8 cellular contexts compared by ENCODE assay signal in genomic region chr17:50903604-50904521, GRCh38. TPM values are rescaled to one million over a fixed set of nuclear protein-coding genes. Genes with fewer than 3 reads are reported as not detected.
DNase-seq lines count a peak whose midpoint lies in the region; ATAC-seq, FAIRE-seq and TF ChIP-seq lines count a peak whose summit lies in the region.

No MANE protein-coding gene starts in this region.

- CTCF ChIA-PET in CD8-positive, alpha-beta T cell (lab: Charles Lee), result interaction anchor here (1.2 to 2.1 kb wide), 3 partner anchors 18 to 52 kb away, joined by 3 to 8 read pairs (median 5); partner anchors contain the start of gene TOB1
- CTCF ChIA-PET in K562 (lab: Yijun Ruan, JAX; ENCODE audit: low intra/inter-chr PET ratio), result no interaction called here

- TF ChIP-seq EP300 in K562 (IDR thresholded peaks at IDR 0.05; ENCODE audit: low read length), result no peak

- peak overlapping the region; percentile 79 for H2AFZ ChIP-seq in K562 (ENCODE audit: low read depth, low read length)

- H3K27me3 Mint-ChIP-seq in CD8-positive, alpha-beta T cell (ENCODE audit: low read depth), result no peaks in the 10 kb centered on the region
- no peaks in the 10 kb centered on the region for H3K27me3 Mint-ChIP-seq in mesothelial cell of epicardium (ENCODE audit: low read depth)

- H3K9me3 Mint-ChIP-seq in CD8-positive, alpha-beta T cell, result no peaks in the 10 kb centered on the region
- no peaks in the 10 kb centered on the region for H3K9me3 Mint-ChIP-seq in mesothelial cell of epicardium

- no peaks in the 10 kb centered on the region for H3K9me3 ChIP-seq in CD8-positive, alpha-beta T cell (ENCODE audit: low read length)
- H3K9me3 ChIP-seq in K562 (replicated peaks; ENCODE audit: control insufficient read depth, insufficient read depth, low read depth, low read length), result no peaks in the 10 kb centered on the region

- no peaks in the 10 kb centered on the region for H3K9me1 ChIP-seq in K562 (ENCODE audit: control insufficient read depth, insufficient read depth, low read length)

- TF ChIP-seq CTCF in CD8-positive, alpha-beta T cell (IDR thresholded peaks at IDR 0.05), result no peak
- TF ChIP-seq CTCF in K562 (IDR thresholded peaks at IDR 0.05 in 2 of 3, conservative IDR thresholded peaks at IDR 0.05 in 1 of 3; ENCODE audit: insufficient read depth in 2 of 3, low read depth in 1 of 3, low read length in 3 of 3) (no peak), mesothelial cell of epicardium (IDR thresholded peaks at IDR 0.05; ENCODE audit: unreplicated experiment) (no peak)

- H3K4me2 ChIP-seq in K562 (ENCODE audit: insufficient read depth, low read length), result no peak overlapping the region

- no peaks in the 10 kb centered on the region for H3K79me2 ChIP-seq in K562 (ENCODE audit: control insufficient read depth, insufficient read depth, low read length)

- WGBS in K562 (ENCODE audit: insufficient coverage, low coverage, missing lambda C conversion rate), result 52% methylated on average over 10 of the region's 10 CpGs

- H3K4me1 Mint-ChIP-seq in CD8-positive, alpha-beta T cell (ENCODE audit: low read depth), result peaks cover 52% of the 10 kb centered on the region
- H3K4me1 Mint-ChIP-seq in mesothelial cell of epicardium, result peaks cover 51% of the 10 kb centered on the region

- DNase-seq in CD8-positive, alpha-beta T cell, result peak in 4 of 7 experiments; percentile 32 to 66 (median 48)
- peak; percentile 56 to 80 for DNase-seq in NCI-H2081 (lab: John Stamatoyannopoulos, UW)
- no peak for DNase-seq in K562 (ENCODE audit: extremely low read depth in 1 of 4, low spot score in 3 of 4)
- DNase-seq in mesothelial cell of epicardium (ENCODE audit: low spot score in 2 of 2, unreplicated experiment in 2 of 2), result no peak
- no peak for DNase-seq in superior temporal gyrus (ENCODE audit: extremely low spot score)
- DNase-seq in NOMO-1 treated with dmso at 0.1 percent for 144 hours (lab: John Stamatoyannopoulos, UW; ENCODE audit: unreplicated experiment), result no peak

- no peaks in the 10 kb centered on the region for H3K27me3 ChIP-seq in CD8-positive, alpha-beta T cell (ENCODE audit: insufficient read depth, low read length)
- H3K27me3 ChIP-seq in K562 (ENCODE audit: control insufficient read depth in 2 of 2, insufficient read depth in 2 of 2, low read length in 2 of 2), result no peaks in the 10 kb centered on the region

- peak overlapping the region; percentile 46 for H3K27ac ChIP-seq in CD8-positive, alpha-beta T cell (ENCODE audit: low read depth, low read length)
- no peak overlapping the region for H3K27ac ChIP-seq in K562 (ENCODE audit: extremely low read depth, low read depth, low read length)

- peak overlapping the region; percentile 89 for H3K27ac Mint-ChIP-seq in CD8-positive, alpha-beta T cell
- peak overlapping the region; percentile 89 for H3K27ac Mint-ChIP-seq in mesothelial cell of epicardium

- no peaks in the 10 kb centered on the region for H4K20me1 ChIP-seq in K562 (replicated peaks; ENCODE audit: control insufficient read depth, insufficient read depth, low read length)

- FAIRE-seq in K562 (lab: Jason Lieb, UNC), result no peak

- in situ Hi-C loops in K562 (cut with MboI), result no loop called here

- no peak for TF ChIP-seq RAD21 in K562 (CRISPR knock-in tag; conservative IDR thresholded peaks at IDR 0.05 in 1 of 2, IDR thresholded peaks at IDR 0.05 in 1 of 2)

- peaks cover 58% of the 10 kb centered on the region for H3K4me1 ChIP-seq in CD8-positive, alpha-beta T cell (ENCODE audit: insufficient read depth, low read length)
- H3K4me1 ChIP-seq in K562 (replicated peaks in 1 of 2; ENCODE audit: control insufficient read depth in 2 of 2, insufficient read depth in 2 of 2, low read length in 2 of 2), result peaks cover 12 to 17% of the 10 kb centered on the region in 2 experiments; a peak in 4 of 5 replicates

- H3K36me3 ChIP-seq in CD8-positive, alpha-beta T cell (ENCODE audit: insufficient read depth, low read length), result no peaks in the 10 kb centered on the region
- no peaks in the 10 kb centered on the region for H3K36me3 ChIP-seq in K562 (ENCODE audit: control insufficient read depth, insufficient read depth, low read length)

- peak overlapping the region in 1 of 2 experiments; percentile 70; a peak in 2 of 4 replicates for H3K9ac ChIP-seq in K562 (ENCODE audit: insufficient read depth in 1 of 2, low read depth in 2 of 2, low read length in 2 of 2)

- POLR2A ChIA-PET in CD8-positive, alpha-beta T cell (lab: Charles Lee), result interaction anchor here (0.9 to 2.5 kb wide), 2 partner anchors 23 to 37 kb away, joined by 4 to 28 read pairs; partner anchors contain the start of gene TOB1
- POLR2A ChIA-PET in K562 (lab: Yijun Ruan, JAX), result interaction anchor here (1.3 to 2.4 kb wide), 2 partner anchors 11 to 38 kb away, joined by 3 to 7 read pairs; partner anchors contain the start of gene TOB1

- peak overlapping the region; percentile 57 for H3K4me3 Mint-ChIP-seq in CD8-positive, alpha-beta T cell
- no peak overlapping the region for H3K4me3 Mint-ChIP-seq in mesothelial cell of epicardium

- BruUV-seq in K562 (replicated peaks; lab: Mats Ljungman, UMichigan), result no TSS peak

- H3K4me3 ChIP-seq in CD8-positive, alpha-beta T cell (ENCODE audit: low read depth, low read length), result no peak overlapping the region
- no peak overlapping the region for H3K4me3 ChIP-seq in K562

- no peaks in the 10 kb centered on the region for H3K36me3 Mint-ChIP-seq in CD8-positive, alpha-beta T cell
- H3K36me3 Mint-ChIP-seq in mesothelial cell of epicardium, result no peaks in the 10 kb centered on the region

- ATAC-seq in CD8-positive, alpha-beta T cell, result peak; percentile 82
- ATAC-seq in K562 (no peak), GM19397 (IDR thresholded peaks at IDR 0.05; ENCODE audit: unreplicated experiment) (no peak), HG02678 (IDR thresholded peaks at IDR 0.05; ENCODE audit: unreplicated experiment) (no peak)

- TF ChIP-seq POLR2A in K562 (conservative IDR thresholded peaks at IDR 0.05), result no peak

- intact Hi-C loops in CD8-positive, alpha-beta T cell (cut with DNase I, micrococcal nuclease), result loop anchor here in 1 of 2 experiments (5.0 kb wide), 1 partner anchor 33 kb away; no protein-coding TSS in a partner anchor
- intact Hi-C loops in K562 (cut with micrococcal nuclease), result no loop called here

TF ChIP-seq in K562, 482 proteins besides CTCF, POLR2A, EP300 and RAD21:
- TF ChIP-seq PREB (CRISPR knock-in tag; IDR thresholded peaks at IDR 0.05), result no peak
- TF ChIP-seq PRDM10 (IDR thresholded peaks at IDR 0.05; ENCODE audit: partially characterized antibody), result peak; percentile 91
- TF ChIP-seq FOXK2 (conservative IDR thresholded peaks at IDR 0.05 in 1 of 2, IDR thresholded peaks at IDR 0.05 in 1 of 2; ENCODE audit: low read depth in 2 of 2), result 0 out of 4 replicates have a peak, but pooled peaks of 1 of the 2 experiments have one; percentile 28

RNA-seq across cellular contexts. Expression of gene TOB1, which starts 37.7 kb away (rescaled TPM):
- total RNA-seq in CD8-positive, alpha-beta T cell, result 100 to 1,000 TPM; 252 to 277 TPM
- total RNA-seq in K562 (2011; cell fraction: chromatin; rRNA removed; ENCODE audit: low replicate concordance), result 10.4 and 18.1 TPM in 2 replicates
- 14.8 and 18.2 TPM in 2 replicates for total RNA-seq in K562 (2011; cell fraction: nucleolus; rRNA removed)
- total RNA-seq in K562 (2011; cell fraction: nucleoplasm; rRNA removed), result 19.9 and 21.5 TPM in 2 replicates
- total RNA-seq in K562 (2014; rRNA removed), result 4.8 and 13.9 TPM in 2 replicates
- total RNA-seq in K562 (2014; rRNA removed; fragmentation: Illumina TruSeq; extraction: Trizol), result 12.4 and 13.2 TPM in 2 replicates
- total RNA-seq in K562 (2015; rRNA removed; fragmentation: Illumina TruSeq; extraction: Trizol), result 13.2 TPM in 2 replicates
- total RNA-seq in K562 (2021), result 29.9 and 31.0 TPM in 2 replicates
- polyA plus RNA-seq in K562 (2011; rRNA removed), result 10.5 and 10.8 TPM in 2 replicates
- polyA plus RNA-seq in K562 (2011; cell fraction: cytosol; rRNA removed), result 8.5 and 9.7 TPM in 2 replicates
- polyA plus RNA-seq in K562 (2011; cell fraction: nucleus; rRNA removed), result 17.6 and 24.1 TPM in 2 replicates
- 16.9 and 24.9 TPM in 2 replicates for polyA plus RNA-seq in K562 (2012)
- 14.9 and 17.6 TPM in 2 replicates for polyA plus RNA-seq in K562 (2014; fragmentation: Illumina TruSeq; extraction: Trizol)
- polyA plus RNA-seq in K562 (2014; fragmentation: Nextera tagmentation; extraction: Ambion mirVana), result 10 to 100 TPM; 44.9 to 63.7 TPM
- polyA plus RNA-seq in K562 (2014; rRNA removed), result 10.9 and 11.8 TPM in 2 replicates
- 19.1 and 19.5 TPM in 2 replicates for polyA minus RNA-seq in K562 (2011; rRNA and poly(A)+ RNA removed)
- 13.5 and 14.2 TPM in 2 replicates for polyA minus RNA-seq in K562 (2011; cell fraction: cytosol; rRNA and poly(A)+ RNA removed)
- 22.5 and 23.9 TPM in 2 replicates for polyA minus RNA-seq in K562 (2011; cell fraction: nucleus; rRNA and poly(A)+ RNA removed)
- total RNA-seq in mesothelial cell of epicardium, result 29.4 to 34.7 TPM (median 32.0 TPM) in 3 replicates

Comparison
In these comparisons a context has a peak if more than half of its experiments do, and no peak if none do; other contexts are left out.
1. DNase-seq: peak in CD8-positive, alpha-beta T cell (4 of 7) and NCI-H2081 (2 of 2); none in K562 (0 of 4), mesothelial cell of epicardium (0 of 2), superior temporal gyrus (single experiment) and NOMO-1 treated with dmso at 0.1 percent for 144 hours (single experiment).